ENCODE assay signal across 8 cellular contexts in the genomic region with DNA sequence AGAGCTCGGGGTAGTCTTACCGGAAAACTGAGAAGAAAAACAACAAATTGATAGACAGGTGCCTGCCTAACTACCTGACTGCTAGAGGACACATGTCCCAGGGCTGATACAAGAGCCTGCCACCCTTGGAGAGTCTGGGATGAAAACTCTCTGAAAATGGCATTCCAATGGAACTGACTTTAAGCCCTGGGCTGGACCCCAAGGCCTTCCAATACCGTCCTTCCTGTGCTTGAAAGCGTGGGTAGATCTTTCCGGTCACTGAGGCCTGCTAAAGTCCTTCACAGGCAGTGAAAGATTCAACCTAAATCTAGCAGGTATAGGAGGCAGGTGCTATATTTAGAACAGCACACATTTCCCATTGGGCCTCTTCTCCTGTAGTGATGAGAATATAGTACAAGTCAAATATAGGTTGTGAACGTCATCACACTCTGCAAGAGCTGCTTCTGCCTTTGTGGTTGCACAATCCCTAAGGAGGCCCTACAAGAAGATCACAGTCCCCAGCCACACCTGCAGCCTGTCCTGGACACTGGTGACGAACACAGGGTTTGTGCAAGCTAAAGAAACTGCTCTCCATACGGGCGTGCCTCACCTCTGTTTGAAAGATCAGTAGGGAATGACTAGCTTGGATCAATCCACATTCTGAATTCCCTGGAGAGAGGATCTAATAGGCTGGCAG. TPM values are rescaled to one million over a fixed set of nuclear protein-coding genes. Genes with fewer than 3 reads are reported as not detected.
DNase-seq lines count a peak whose midpoint lies in the region; ATAC-seq and TF ChIP-seq lines count a peak whose summit lies in the region.

No MANE protein-coding gene starts in this region.

- peaks cover 13% of the 10 kb centered on the region for H3K36me3 Mint-ChIP-seq in activated B cell treated with CpG ODN at 0.5 μM for 24 hours (ENCODE audit: low read depth)

- POLR2A ChIA-PET in activated B cell treated with CpG ODN at 0.5 μM for 24 hours (lab: Charles Lee), result interaction anchor here (0.5 to 2.5 kb wide), 10 partner anchors 15 to 207 kb away, joined by 3 to 20 read pairs (median 5); a partner anchor contains a TSS

- peaks cover 15% of the 10 kb centered on the region for H3K4me1 ChIP-seq in iPS-20b (ENCODE audit: insufficient read depth, low read length)
- H3K4me1 ChIP-seq in suprapubic skin, result peaks cover 40% of the 10 kb centered on the region

- TF ChIP-seq CTCF in activated B cell treated with CpG ODN at 0.5 μM for 24 hours (IDR thresholded peaks at IDR 0.05) (no peak), suprapubic skin (IDR thresholded peaks at IDR 0.05) (no peak)

- TF ChIP-seq EP300 in suprapubic skin (IDR thresholded peaks at IDR 0.05), result no peak

- peak overlapping the region; percentile 80 for H3K4me3 Mint-ChIP-seq in activated B cell treated with CpG ODN at 0.5 μM for 24 hours

- peak overlapping the region; percentile 64 for H3K4me3 ChIP-seq in iPS-20b (ENCODE audit: low read length)
- peak overlapping the region; percentile 83 for H3K4me3 ChIP-seq in suprapubic skin

- H3K9ac ChIP-seq in iPS-20b (ENCODE audit: low read depth, low read length), result peak overlapping the region; percentile 52; the same call in 1 of the 2 replicates

- CTCF ChIA-PET in activated B cell treated with CpG ODN at 0.5 μM for 24 hours (lab: Charles Lee), result interaction anchor here (1.4 to 1.6 kb wide), 2 partner anchors 13 to 30 kb away, joined by 5 to 6 read pairs; no protein-coding TSS in a partner anchor

- ATAC-seq in activated B cell treated with CpG ODN at 0.5 μM for 24 hours (ENCODE audit: low read depth), result no peak
- no peak for ATAC-seq in GM21515 (IDR thresholded peaks at IDR 0.05; ENCODE audit: unreplicated experiment)

- 72% methylated on average over 9 of the region's 9 CpGs for WGBS in suprapubic skin

- H3K9me3 ChIP-seq in iPS-20b (ENCODE audit: insufficient read depth, low read depth, low read length) (no peaks in the 10 kb centered on the region), suprapubic skin (no peaks in the 10 kb centered on the region)

- no peaks in the 10 kb centered on the region for H3K27me3 Mint-ChIP-seq in activated B cell treated with CpG ODN at 0.5 μM for 24 hours

- peaks cover 19% of the 10 kb centered on the region; the same call in 1 of the 2 replicates for H3K36me3 ChIP-seq in iPS-20b (ENCODE audit: insufficient read depth, low read depth, low read length)
- no peaks in the 10 kb centered on the region for H3K36me3 ChIP-seq in suprapubic skin

- intact Hi-C loops in activated B cell treated with CpG ODN at 0.5 μM for 24 hours (cut with micrococcal nuclease), result loop anchor here (1.0 to 2.0 kb wide), 6 partner anchors 14 to 310 kb away; a partner anchor contains a TSS

- no peak for TF ChIP-seq POLR2A in suprapubic skin (IDR thresholded peaks at IDR 0.05)

- H3K27me3 ChIP-seq in iPS-20b (ENCODE audit: insufficient read depth, low read length) (no peaks in the 10 kb centered on the region), suprapubic skin (no peaks in the 10 kb centered on the region)

- peaks cover 47% of the 10 kb centered on the region for H3K4me1 Mint-ChIP-seq in activated B cell treated with CpG ODN at 0.5 μM for 24 hours

- peaks cover 3% of the 10 kb centered on the region for H3K9me3 Mint-ChIP-seq in activated B cell treated with CpG ODN at 0.5 μM for 24 hours

- DNase-seq in activated CD8-positive, alpha-beta memory T cell treated with anti-CD3 and anti-CD28 coated beads, Interleukin-2, amount 50 U/mL, for 48 hours, result peak; percentile 52
- DNase-seq in activated CD8-positive, alpha-beta memory T cell treated with anti-CD3 and anti-CD28 coated beads, Interleukin-2, amount 50 U/mL, for 4 hours, result no peak
- DNase-seq in activated B cell treated with CpG ODN at 0.5 μM for 24 hours, result peak; percentile 17
- no peak for DNase-seq in suprapubic skin (ENCODE audit: low spot score in 2 of 2)
- no peak for DNase-seq in retina
- DNase-seq in NCI-H1417 treated with DMSO at 0.1 percent for 48 hours (lab: John Stamatoyannopoulos, UW), result no peak

- H3K27ac ChIP-seq in iPS-20b (ENCODE audit: low read length) (no peak overlapping the region), suprapubic skin (peak overlapping the region; percentile 86)

- peak overlapping the region; percentile 76 for H3K27ac Mint-ChIP-seq in activated B cell treated with CpG ODN at 0.5 μM for 24 hours

RNA-seq across cellular contexts. Expression of a gene that starts 0.8 kb away (rescaled TPM):
- total RNA-seq in activated B cell treated with CpG ODN at 0.5 μM for 24 hours (28.3 and 35.2 TPM in 2 replicates), suprapubic skin (10 to 100 TPM in 3 of 4 donors, 1 to 10 TPM in 1; 8.0 to 14.3 (median 12.1) TPM)

RNA-seq across cellular contexts. Expression of a gene that starts 0.8 kb away (rescaled TPM):
- total RNA-seq in activated B cell treated with CpG ODN at 0.5 μM for 24 hours, result 31.5 and 32.1 TPM in 2 replicates
- 10 to 100 TPM; 16.9 to 41.8 (median 28.4) TPM for total RNA-seq in suprapubic skin

RNA-seq across cellular contexts. Expression of a gene that starts 11.1 kb away (rescaled TPM):
- 0.34 and 0.58 TPM in 2 replicates for total RNA-seq in activated B cell treated with CpG ODN at 0.5 μM for 24 hours
- total RNA-seq in suprapubic skin, result not detected

Comparison
In these comparisons a context has a peak if more than half of its experiments do, and no peak if none do; other contexts are left out.
1. DNase-seq: peak in activated CD8-positive, alpha-beta memory T cell treated with anti-CD3 and anti-CD28 coated beads, Interleukin-2, amount 50 U/mL, for 48 hours (single experiment) and activated B cell treated with CpG ODN at 0.5 μM for 24 hours (single experiment); none in activated CD8-positive, alpha-beta memory T cell treated with anti-CD3 and anti-CD28 coated beads, Interleukin-2, amount 50 U/mL, for 4 hours (single experiment), suprapubic skin (0 of 2), retina (single experiment) and NCI-H1417 treated with DMSO at 0.1 percent for 48 hours (single experiment).